ENCODE assay signal across 8 cellular contexts in genomic region chr12:104137902-104138746, GRCh38. TPM values are rescaled to one million over a fixed set of nuclear protein-coding genes. Genes with fewer than 3 reads are reported as not detected.
DNase-seq lines count a peak whose midpoint lies in the region; ATAC-seq and TF ChIP-seq lines count a peak whose summit lies in the region.

Gene NFYB (minus strand): TSS chr12:104138210. CDS start chr12:104135453, 2,757 bp downstream.

- H3F3A ChIP-seq in smooth muscle cell (ENCODE audit: low read depth), result no peaks in the 10 kb centered on the region

- in situ Hi-C loops in mammary epithelial cell (cut with MboI; ENCODE audit: low sequenced_read_pairs in 2 of 2), result no loop called here

- CTCF ChIA-PET in mammary epithelial cell (lab: Charles Lee; ENCODE audit: low non-redundant PET), result no interaction called here

- dilution Hi-C loops in mammary epithelial cell (cut with HindIII; ENCODE audit: low sequenced_read_pairs), result no loop called here

- BruUV-seq in mammary epithelial cell (replicated peaks; lab: Mats Ljungman, UMichigan), result no TSS peak

- H2AFZ ChIP-seq in ACC112 (ENCODE audit: low read length, unreplicated experiment), result peak within 1 kb of the TSS; percentile 81
- peak within 1 kb of the TSS; percentile 94 for H2AFZ ChIP-seq in mammary epithelial cell (ENCODE audit: low read depth, low read length)
- peak within 1 kb of the TSS; percentile 87 for H2AFZ ChIP-seq in smooth muscle cell (ENCODE audit: low read depth)

- peak within 1 kb of the TSS; percentile 79 for H3K9ac ChIP-seq in mammary epithelial cell (ENCODE audit: insufficient read depth, low read length)
- peak within 1 kb of the TSS; percentile 59 for H3K9ac ChIP-seq in smooth muscle cell (ENCODE audit: low read depth)

- H3K4me1 ChIP-seq in ACC112 (ENCODE audit: control insufficient read depth, insufficient read depth, low read length, unreplicated experiment) (peaks cover 34% of the 10 kb centered on the region), mammary epithelial cell (ENCODE audit: insufficient read depth, low read length) (peaks cover 21% of the 10 kb centered on the region), smooth muscle cell (ENCODE audit: low read depth) (peaks cover 18% of the 10 kb centered on the region)

- intact Hi-C loops in mammary epithelial cell (cut with micrococcal nuclease), result loop anchor here (5.0 kb wide), 1 partner anchor 149 kb away; no protein-coding TSS in a partner anchor

- TF ChIP-seq CTCF in WERI-Rb-1 (IDR thresholded peaks at IDR 0.05; ENCODE audit: low read depth, low read length) (no peak), mammary epithelial cell (conservative IDR thresholded peaks at IDR 0.05 in 1 of 2, IDR thresholded peaks at IDR 0.05 in 1 of 2; ENCODE audit: extremely low read depth in 1 of 2, insufficient read depth in 1 of 2, low read depth in 1 of 2, low read length in 2 of 2) (no peak), smooth muscle cell (IDR thresholded peaks at IDR 0.05; ENCODE audit: borderline replicate concordance, insufficient read depth, poor library complexity, severe bottlenecking) (no peak)

- H3K36me3 ChIP-seq in ACC112 (ENCODE audit: insufficient read depth, low read length) (peaks cover 8% of the 10 kb centered on the region), WERI-Rb-1 (peaks cover 15% of the 10 kb centered on the region), mammary epithelial cell (ENCODE audit: insufficient read depth, low read length) (peaks cover under 1% of the 10 kb centered on the region), smooth muscle cell (ENCODE audit: low read depth) (no peaks in the 10 kb centered on the region)

- H4K20me1 ChIP-seq in mammary epithelial cell (ENCODE audit: insufficient read depth, low read length) (no peaks in the 10 kb centered on the region), smooth muscle cell (ENCODE audit: low read depth) (no peaks in the 10 kb centered on the region)

- H3K27me3 ChIP-seq in ACC112 (ENCODE audit: insufficient read depth, low read length) (no peaks in the 10 kb centered on the region), WERI-Rb-1 (ENCODE audit: insufficient read depth, low read depth, severe bottlenecking) (no peaks in the 10 kb centered on the region), mammary epithelial cell (ENCODE audit: insufficient read depth, low read length) (no peaks in the 10 kb centered on the region), smooth muscle cell (ENCODE audit: low read depth) (no peaks in the 10 kb centered on the region)

- DNase-seq in NCI-H2196 treated with DMSO at 0.1 percent for 48 hours (lab: John Stamatoyannopoulos, UW; ENCODE audit: unreplicated experiment) (peak; percentile 94), WERI-Rb-1 (peak; percentile 95), mammary epithelial cell (peak; percentile 96), iPS-NIHi11 (ENCODE audit: low spot score) (peak; percentile 98), smooth muscle cell (lab: John Stamatoyannopoulos, UW; ENCODE audit: unreplicated experiment) (peak; percentile 78)

- 5% methylated on average over 28 of the region's 108 CpGs for WGBS in mammary epithelial cell (ENCODE audit: low coverage, missing lambda C conversion rate)
- WGBS in smooth muscle cell (ENCODE audit: low lambda C conversion rate), result under 1% methylated on average over 78 of the region's 108 CpGs

- H3K79me2 ChIP-seq in ACC112 (ENCODE audit: control insufficient read depth, insufficient read depth, low read length, unreplicated experiment) (peaks cover 36% of the 10 kb centered on the region), mammary epithelial cell (ENCODE audit: insufficient read depth, low read length) (peaks cover 39% of the 10 kb centered on the region), smooth muscle cell (ENCODE audit: low read depth) (peaks cover 15% of the 10 kb centered on the region)

- H3K4me2 ChIP-seq in mammary epithelial cell (ENCODE audit: insufficient read depth, low read depth, low read length), result peak within 1 kb of the TSS; percentile 95
- peak within 1 kb of the TSS; percentile 85 for H3K4me2 ChIP-seq in smooth muscle cell

- peak; percentile 90 for ATAC-seq in GM18870 (IDR thresholded peaks at IDR 0.05; ENCODE audit: unreplicated experiment)
- ATAC-seq in HG03135 (IDR thresholded peaks at IDR 0.05; ENCODE audit: unreplicated experiment), result peak; percentile 93

- H3K27ac ChIP-seq in ACC112 (ENCODE audit: low read depth, low read length), result peak within 1 kb of the TSS; percentile 28
- peak within 1 kb of the TSS; percentile 96 for H3K27ac ChIP-seq in WERI-Rb-1
- H3K27ac ChIP-seq in mammary epithelial cell (ENCODE audit: insufficient read depth, low read depth, low read length), result peak within 1 kb of the TSS; percentile 47
- peak within 1 kb of the TSS; percentile 66 for H3K27ac ChIP-seq in smooth muscle cell (ENCODE audit: low read depth)

- H3K4me3 ChIP-seq in ACC112 (ENCODE audit: low read depth, low read length) (peak within 1 kb of the TSS; percentile 97), WERI-Rb-1 (ENCODE audit: low read depth, low read length) (peak within 1 kb of the TSS; percentile 68), mammary epithelial cell (replicated peaks in 1 of 3; ENCODE audit: insufficient read depth in 1 of 3, low read depth in 2 of 3, low read length in 3 of 3) (peak within 1 kb of the TSS; percentile 77 to 87 (median 82)), smooth muscle cell (peak within 1 kb of the TSS; percentile 73)

- H3K9me3 ChIP-seq in WERI-Rb-1 (ENCODE audit: severe bottlenecking), result no peaks in the 10 kb centered on the region
- no peaks in the 10 kb centered on the region for H3K9me3 ChIP-seq in mammary epithelial cell (replicated peaks; ENCODE audit: insufficient read depth, low read length)
- no peaks in the 10 kb centered on the region for H3K9me3 ChIP-seq in smooth muscle cell (replicated peaks; ENCODE audit: low read depth)

RNA-seq across cellular contexts. Expression of gene NFYB, which starts in this region (rescaled TPM):
- total RNA-seq in mammary epithelial cell (10 to 100 TPM; 15.0 to 16.3 TPM), smooth muscle cell (16.6 and 22.6 TPM in 2 replicates)
- polyA plus RNA-seq in mammary epithelial cell (9.1 TPM), smooth muscle cell (19.7 and 20.2 TPM in 2 replicates)
- polyA minus RNA-seq in mammary epithelial cell, result not detected

Comparison
In these comparisons a context has a peak if more than half of its experiments do, and no peak if none do; other contexts are left out.
1. Peak in every context shown above with its lines: DNase-seq, ATAC-seq, H3K4me3 ChIP-seq and H3K27ac ChIP-seq.
2. H3K27ac ChIP-seq: peak in every context shown above with its lines; median percentile 96 in WERI-Rb-1; 66 in smooth muscle cell; 47 in mammary epithelial cell; 28 in ACC112.